In the genomic region with DNA sequence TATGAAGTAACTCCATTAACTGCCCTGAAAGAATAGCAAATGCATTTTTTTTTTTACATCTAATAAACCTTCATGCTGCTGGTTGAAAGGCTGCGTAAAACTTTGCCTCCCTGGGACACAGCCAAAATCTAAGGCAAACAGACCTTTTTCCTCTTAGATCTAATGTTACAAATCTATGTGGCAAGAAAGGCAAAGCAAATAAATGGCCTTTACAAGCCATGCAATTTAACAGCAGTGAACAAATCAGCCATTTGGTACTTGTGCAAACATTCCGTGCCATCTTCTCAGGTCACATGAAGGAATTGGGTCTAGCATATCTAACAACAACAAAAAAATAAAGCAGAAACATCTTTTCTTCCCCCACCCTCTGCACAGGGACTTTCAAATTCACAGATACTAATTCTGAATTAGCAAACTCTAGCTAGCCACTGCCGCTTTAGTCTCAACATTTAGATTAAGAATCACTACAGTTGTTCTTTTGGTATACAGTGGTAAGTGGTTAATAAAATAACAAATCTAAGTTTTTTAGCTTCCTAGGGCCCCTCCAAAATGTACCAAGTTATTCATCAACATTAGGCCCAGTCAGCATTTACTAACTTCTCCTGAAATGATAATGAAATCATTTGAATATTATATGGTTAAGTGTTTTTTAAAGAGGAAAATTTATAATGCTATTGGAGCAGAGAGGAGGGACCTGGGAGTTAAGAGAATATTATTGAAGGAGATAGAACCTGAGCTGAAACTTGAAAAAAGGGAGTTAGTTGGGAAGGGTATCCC, we compare ENCODE assay signal across 31 cellular contexts.
A peak's percentile ranks its signal among the peaks of the same experiment; 100 is the strongest.
DNase-seq lines count a peak whose midpoint lies in the region; ATAC-seq, FAIRE-seq and TF ChIP-seq lines count a peak whose summit lies in the region.
"Had no signal": no experiment of that assay in that cellular context is flagged by ENCODE, and none has a peak within 500 bp of the region (broad histone marks: within the 10 kb centered on the region; RNA-seq: fewer than 3 reads in every experiment).

No MANE protein-coding gene starts in this region.

- H3K36me3 ChIP-seq in colonic mucosa: no peaks in the 10 kb centered on the region
- H3K36me3 ChIP-seq: BE2C, gastroesophageal sphincter, MG63, WERI-Rb-1 had no signal

- no peaks in the 10 kb centered on the region for H3K4me1 ChIP-seq in colonic mucosa
- H3K4me1 ChIP-seq: BE2C, gastroesophageal sphincter had no signal

- H3K9me3 ChIP-seq in colonic mucosa: no peaks in the 10 kb centered on the region
- H3K9me3 ChIP-seq: BE2C, gastroesophageal sphincter, MG63 had no signal

- H3K4me3 ChIP-seq in colonic mucosa: no peak overlapping the region
- H3K4me3 ChIP-seq: gastroesophageal sphincter, K562, MG63, smooth muscle cell had no signal

- H3K27me3 ChIP-seq in colonic mucosa: no peaks in the 10 kb centered on the region
- H3K27me3 ChIP-seq: BE2C, gastroesophageal sphincter, MG63 had no signal

- peak; percentile 15 for DNase-seq in HuH-7 (ENCODE audit: low spot score)
- DNase-seq in NCI-H2196 (lab: John Stamatoyannopoulos, UW; ENCODE audit: unreplicated experiment): peak; percentile 53
- DNase-seq in colonic mucosa: peak; percentile 37
- DNase-seq in NCI-H2227 treated with DMSO at 0.1 percent for 48 hours (lab: John Stamatoyannopoulos, UW): no peak
- DNase-seq in GM19239 (ENCODE audit: insufficient read length, low spot score): no peak
- DNase-seq in SW 1271 (lab: John Stamatoyannopoulos, UW): no peak
- DNase-seq: activated CD4-positive, alpha-beta T cell treated with anti-CD3 and anti-CD28 coated beads, Interleukin-2, amount 10 ng/mL, durations not matched to agents 24 days and 14 days; activated effector memory CD4-positive, alpha-beta T cell treated with anti-CD3 and anti-CD28 coated beads, Interleukin-2, amount 50 U/mL, for 16 hours; activated T-cell treated with anti-CD3 and anti-CD28 coated beads, Interleukin-2, amount 50 U/mL, for 1 hour; BE2C; CD8-positive, alpha-beta memory T cell; DMS79 treated with DMSO at 0.1 percent for 48 hours; GF-D8; H9; hypothalamus; left ventricle myocardium superior; MG63; naive thymus-derived CD4-positive, alpha-beta T cell; NCI-H1694; NCI-H345; NK-92 treated with Interleukin-12 subunit alpha and Interleukin-12 subunit beta, amount 100 ng/mL, for 24 hours; SIG-M5; stimulated activated CD4-positive, alpha-beta T cell treated with anti-CD3 and anti-CD28 coated beads, Interleukin-1b, Interleukin-23, amount 100 ng/mL, for 48 hours; T-helper 9 cell; trophoblast cell; WERI-Rb-1 had no signal

- TF ChIP-seq CTCF in 22Rv1 (IDR thresholded peaks at IDR 0.05) (no peak), colonic mucosa (IDR thresholded peaks at IDR 0.05) (no peak)

- H3K27ac ChIP-seq in 22Rv1: peak overlapping the region; percentile 60
- no peak overlapping the region for H3K27ac ChIP-seq in colonic mucosa
- H3K27ac ChIP-seq: gastroesophageal sphincter, WERI-Rb-1 had no signal

- intact Hi-C loops in colonic mucosa (cut with DNase I): no loop called here

- ATAC-seq in HG03571 (IDR thresholded peaks at IDR 0.05; ENCODE audit: unreplicated experiment): no peak
- ATAC-seq: gastroesophageal sphincter; K562; left ventricle myocardium superior; naive thymus-derived CD4-positive, alpha-beta T cell had no signal

- H3K9ac ChIP-seq in colonic mucosa (ENCODE audit: low read depth in 2 of 2, low read length in 2 of 2): no peak overlapping the region

- FAIRE-seq in GM19239 (lab: Jason Lieb, UNC): no peak
- FAIRE-seq: K562 had no signal

Comparison
In these comparisons a context has a peak if more than half of its experiments do, and no peak if none do; other contexts are left out.
1. DNase-seq: peak in HuH-7 (single experiment), NCI-H2196 (single experiment) and colonic mucosa (single experiment); none in NCI-H2227 treated with DMSO at 0.1 percent for 48 hours (single experiment), GM19239 (single experiment) and SW 1271 (0 of 2).